1 cellular context compared by ENCODE assay signal in genomic region chr19:10815969-10816635, GRCh38.
TF ChIP-seq lines count a peak whose summit lies in the region.

No MANE protein-coding gene starts in this region.

TF ChIP-seq in GM23338, 12 proteins besides CTCF, POLR2A, EP300 and RAD21 (continued from another document):
- TF ChIP-seq, protein P1, sequence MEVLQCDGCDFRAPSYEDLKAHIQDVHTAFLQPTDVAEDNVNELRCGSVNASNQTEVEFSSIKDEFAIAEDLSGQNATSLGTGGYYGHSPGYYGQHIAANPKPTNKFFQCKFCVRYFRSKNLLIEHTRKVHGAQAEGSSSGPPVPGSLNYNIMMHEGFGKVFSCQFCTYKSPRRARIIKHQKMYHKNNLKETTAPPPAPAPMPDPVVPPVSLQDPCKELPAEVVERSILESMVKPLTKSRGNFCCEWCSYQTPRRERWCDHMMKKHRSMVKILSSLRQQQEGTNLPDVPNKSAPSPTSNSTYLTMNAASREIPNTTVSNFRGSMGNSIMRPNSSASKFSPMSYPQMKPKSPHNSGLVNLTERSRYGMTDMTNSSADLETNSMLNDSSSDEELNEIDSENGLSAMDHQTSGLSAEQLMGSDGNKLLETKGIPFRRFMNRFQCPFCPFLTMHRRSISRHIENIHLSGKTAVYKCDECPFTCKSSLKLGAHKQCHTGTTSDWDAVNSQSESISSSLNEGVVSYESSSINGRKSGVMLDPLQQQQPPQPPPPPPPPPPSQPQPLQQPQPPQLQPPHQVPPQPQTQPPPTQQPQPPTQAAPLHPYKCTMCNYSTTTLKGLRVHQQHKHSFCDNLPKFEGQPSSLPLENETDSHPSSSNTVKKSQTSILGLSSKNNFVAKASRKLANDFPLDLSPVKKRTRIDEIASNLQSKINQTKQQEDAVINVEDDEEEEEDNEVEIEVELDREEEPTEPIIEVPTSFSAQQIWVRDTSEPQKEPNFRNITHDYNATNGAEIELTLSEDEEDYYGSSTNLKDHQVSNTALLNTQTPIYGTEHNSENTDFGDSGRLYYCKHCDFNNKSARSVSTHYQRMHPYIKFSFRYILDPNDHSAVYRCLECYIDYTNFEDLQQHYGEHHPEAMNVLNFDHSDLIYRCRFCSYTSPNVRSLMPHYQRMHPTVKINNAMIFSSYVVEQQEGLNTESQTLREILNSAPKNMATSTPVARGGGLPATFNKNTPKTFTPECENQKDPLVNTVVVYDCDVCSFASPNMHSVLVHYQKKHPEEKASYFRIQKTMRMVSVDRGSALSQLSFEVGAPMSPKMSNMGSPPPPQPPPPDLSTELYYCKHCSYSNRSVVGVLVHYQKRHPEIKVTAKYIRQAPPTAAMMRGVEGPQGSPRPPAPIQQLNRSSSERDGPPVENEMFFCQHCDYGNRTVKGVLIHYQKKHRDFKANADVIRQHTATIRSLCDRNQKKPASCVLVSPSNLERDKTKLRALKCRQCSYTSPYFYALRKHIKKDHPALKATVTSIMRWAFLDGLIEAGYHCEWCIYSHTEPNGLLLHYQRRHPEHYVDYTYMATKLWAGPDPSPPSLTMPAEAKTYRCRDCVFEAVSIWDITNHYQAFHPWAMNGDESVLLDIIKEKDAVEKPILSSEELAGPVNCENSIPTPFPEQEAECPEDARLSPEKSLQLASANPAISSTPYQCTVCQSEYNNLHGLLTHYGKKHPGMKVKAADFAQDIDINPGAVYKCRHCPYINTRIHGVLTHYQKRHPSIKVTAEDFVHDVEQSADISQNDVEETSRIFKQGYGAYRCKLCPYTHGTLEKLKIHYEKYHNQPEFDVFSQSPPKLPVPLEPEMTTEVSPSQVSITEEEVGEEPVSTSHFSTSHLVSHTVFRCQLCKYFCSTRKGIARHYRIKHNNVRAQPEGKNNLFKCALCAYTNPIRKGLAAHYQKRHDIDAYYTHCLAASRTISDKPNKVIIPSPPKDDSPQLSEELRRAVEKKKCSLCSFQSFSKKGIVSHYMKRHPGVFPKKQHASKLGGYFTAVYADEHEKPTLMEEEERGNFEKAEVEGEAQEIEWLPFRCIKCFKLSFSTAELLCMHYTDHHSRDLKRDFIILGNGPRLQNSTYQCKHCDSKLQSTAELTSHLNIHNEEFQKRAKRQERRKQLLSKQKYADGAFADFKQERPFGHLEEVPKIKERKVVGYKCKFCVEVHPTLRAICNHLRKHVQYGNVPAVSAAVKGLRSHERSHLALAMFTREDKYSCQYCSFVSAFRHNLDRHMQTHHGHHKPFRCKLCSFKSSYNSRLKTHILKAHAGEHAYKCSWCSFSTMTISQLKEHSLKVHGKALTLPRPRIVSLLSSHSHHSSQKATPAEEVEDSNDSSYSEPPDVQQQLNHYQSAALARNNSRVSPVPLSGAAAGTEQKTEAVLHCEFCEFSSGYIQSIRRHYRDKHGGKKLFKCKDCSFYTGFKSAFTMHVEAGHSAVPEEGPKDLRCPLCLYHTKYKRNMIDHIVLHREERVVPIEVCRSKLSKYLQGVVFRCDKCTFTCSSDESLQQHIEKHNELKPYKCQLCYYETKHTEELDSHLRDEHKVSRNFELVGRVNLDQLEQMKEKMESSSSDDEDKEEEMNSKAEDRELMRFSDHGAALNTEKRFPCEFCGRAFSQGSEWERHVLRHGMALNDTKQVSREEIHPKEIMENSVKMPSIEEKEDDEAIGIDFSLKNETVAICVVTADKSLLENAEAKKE (CRISPR knock-in tag; IDR thresholded peaks at IDR 0.05), result no peak
- no peak for TF ChIP-seq EZH2 (IDR thresholded peaks at IDR 0.05; ENCODE audit: low read depth, unreplicated experiment)
- no peak for TF ChIP-seq NANOG (IDR thresholded peaks at IDR 0.05; ENCODE audit: borderline replicate concordance)
- TF ChIP-seq, protein P2, sequence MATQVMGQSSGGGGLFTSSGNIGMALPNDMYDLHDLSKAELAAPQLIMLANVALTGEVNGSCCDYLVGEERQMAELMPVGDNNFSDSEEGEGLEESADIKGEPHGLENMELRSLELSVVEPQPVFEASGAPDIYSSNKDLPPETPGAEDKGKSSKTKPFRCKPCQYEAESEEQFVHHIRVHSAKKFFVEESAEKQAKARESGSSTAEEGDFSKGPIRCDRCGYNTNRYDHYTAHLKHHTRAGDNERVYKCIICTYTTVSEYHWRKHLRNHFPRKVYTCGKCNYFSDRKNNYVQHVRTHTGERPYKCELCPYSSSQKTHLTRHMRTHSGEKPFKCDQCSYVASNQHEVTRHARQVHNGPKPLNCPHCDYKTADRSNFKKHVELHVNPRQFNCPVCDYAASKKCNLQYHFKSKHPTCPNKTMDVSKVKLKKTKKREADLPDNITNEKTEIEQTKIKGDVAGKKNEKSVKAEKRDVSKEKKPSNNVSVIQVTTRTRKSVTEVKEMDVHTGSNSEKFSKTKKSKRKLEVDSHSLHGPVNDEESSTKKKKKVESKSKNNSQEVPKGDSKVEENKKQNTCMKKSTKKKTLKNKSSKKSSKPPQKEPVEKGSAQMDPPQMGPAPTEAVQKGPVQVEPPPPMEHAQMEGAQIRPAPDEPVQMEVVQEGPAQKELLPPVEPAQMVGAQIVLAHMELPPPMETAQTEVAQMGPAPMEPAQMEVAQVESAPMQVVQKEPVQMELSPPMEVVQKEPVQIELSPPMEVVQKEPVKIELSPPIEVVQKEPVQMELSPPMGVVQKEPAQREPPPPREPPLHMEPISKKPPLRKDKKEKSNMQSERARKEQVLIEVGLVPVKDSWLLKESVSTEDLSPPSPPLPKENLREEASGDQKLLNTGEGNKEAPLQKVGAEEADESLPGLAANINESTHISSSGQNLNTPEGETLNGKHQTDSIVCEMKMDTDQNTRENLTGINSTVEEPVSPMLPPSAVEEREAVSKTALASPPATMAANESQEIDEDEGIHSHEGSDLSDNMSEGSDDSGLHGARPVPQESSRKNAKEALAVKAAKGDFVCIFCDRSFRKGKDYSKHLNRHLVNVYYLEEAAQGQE (IDR thresholded peaks at IDR 0.05; ENCODE audit: unreplicated experiment), result no peak
- TF ChIP-seq ZNF331 (CRISPR knock-in tag; IDR thresholded peaks at IDR 0.05; ENCODE audit: low read depth), result no peak
